In genomic region chr9:14304242-14304641, GRCh38 we compare ENCODE assay signal across 19 cellular contexts. TPM values are rescaled to one million over a fixed set of nuclear protein-coding genes. Genes with fewer than 3 reads are reported as not detected.
DNase-seq lines count a peak whose midpoint lies in the region; ATAC-seq and TF ChIP-seq lines count a peak whose summit lies in the region.
"Had no signal": no experiment of that assay in that cellular context is flagged by ENCODE, and none has a peak within 500 bp of the region (broad histone marks: within the 10 kb centered on the region; RNA-seq: fewer than 3 reads in every experiment).

No MANE protein-coding gene starts in this region.

- ATAC-seq in gastrocnemius medialis (no peak), HG03439 (IDR thresholded peaks at IDR 0.05; ENCODE audit: unreplicated experiment) (no peak)
- ATAC-seq: GM12878, Right ventricle myocardium inferior had no signal

- no peaks in the 10 kb centered on the region for H3K9me3 ChIP-seq in mammary epithelial cell (replicated peaks; ENCODE audit: insufficient read depth, low read length)
- H3K9me3 ChIP-seq in gastrocnemius medialis, result no peaks in the 10 kb centered on the region

- no peak for TF ChIP-seq POLR2A in gastrocnemius medialis (IDR thresholded peaks at IDR 0.05)

- WGBS in mammary epithelial cell (ENCODE audit: low coverage, missing lambda C conversion rate), result 0% methylated on average over 3 of the region's 3 CpGs

- peak overlapping the region; percentile 100 for H3K27ac ChIP-seq in VCaP
- H3K27ac ChIP-seq in mammary epithelial cell (ENCODE audit: insufficient read depth, low read depth, low read length), result peak overlapping the region; percentile 95
- peak overlapping the region; percentile 87 for H3K27ac ChIP-seq in layer of hippocampus (ENCODE audit: low read depth, low read length)
- peak overlapping the region; percentile 92 to 99 (median 98) for H3K27ac ChIP-seq in gastrocnemius medialis

- H3K9ac ChIP-seq in mammary epithelial cell (ENCODE audit: insufficient read depth, low read length), result peak overlapping the region; percentile 73

- H3K36me3 ChIP-seq in mammary epithelial cell (ENCODE audit: insufficient read depth, low read length) (no peaks in the 10 kb centered on the region), gastrocnemius medialis (no peaks in the 10 kb centered on the region)

- CTCF ChIA-PET in mammary epithelial cell (lab: Charles Lee; ENCODE audit: low non-redundant PET), result no interaction called here

- no peak for TF ChIP-seq CTCF in VCaP (conservative IDR thresholded peaks at IDR 0.05)
- no peak for TF ChIP-seq CTCF in mammary epithelial cell (conservative IDR thresholded peaks at IDR 0.05 in 1 of 2, IDR thresholded peaks at IDR 0.05 in 1 of 2; ENCODE audit: extremely low read depth in 1 of 2, insufficient read depth in 1 of 2, low read depth in 1 of 2, low read length in 2 of 2)
- no peak for TF ChIP-seq CTCF in gastrocnemius medialis (IDR thresholded peaks at IDR 0.05 in 4 of 5, conservative IDR thresholded peaks at IDR 0.05 in 1 of 5)

- H4K20me1 ChIP-seq in mammary epithelial cell (ENCODE audit: insufficient read depth, low read length), result no peaks in the 10 kb centered on the region

- DNase-seq in mammary epithelial cell (no peak), gastrocnemius medialis (no peak), NCI-H1436 (lab: John Stamatoyannopoulos, UW) (no peak), NCI-H526 (lab: John Stamatoyannopoulos, UW) (no peak), NCI-H524 treated with DMSO at 0.1 percent for 48 hours (lab: John Stamatoyannopoulos, UW) (no peak)
- DNase-seq: AML-193; Calu3; CD4-positive, CD25-positive, alpha-beta regulatory T cell; HCEC 1CT; NCI-H146; NCI-H2107; NCI-H226; NCI-H774 had no signal

- H3K4me1 ChIP-seq in mammary epithelial cell (ENCODE audit: insufficient read depth, low read length) (peaks cover 82% of the 10 kb centered on the region), gastrocnemius medialis (peaks cover 82 to 91% of the 10 kb centered on the region in 2 donors)

- dilution Hi-C loops in mammary epithelial cell (cut with HindIII; ENCODE audit: low sequenced_read_pairs), result loop anchor here (25.0 kb wide), 1 partner anchor 92 kb away; no protein-coding TSS in a partner anchor

- peak overlapping the region; percentile 8 to 40 (median 28) for H3K4me3 ChIP-seq in mammary epithelial cell (replicated peaks in 1 of 3; ENCODE audit: insufficient read depth in 1 of 3, low read depth in 2 of 3, low read length in 3 of 3)
- no peak overlapping the region for H3K4me3 ChIP-seq in gastrocnemius medialis
- H3K4me3 ChIP-seq: GM12878 had no signal

- intact Hi-C loops in mammary epithelial cell (cut with micrococcal nuclease) (no loop called here), gastrocnemius medialis (cut with DNase I; ENCODE audit: low total_unique reads) (loop anchor here (5.0 kb wide), 1 partner anchor 47 kb away; no protein-coding TSS in a partner anchor)

- peaks cover 96% of the 10 kb centered on the region for H3K79me2 ChIP-seq in mammary epithelial cell (ENCODE audit: insufficient read depth, low read length)

- peak overlapping the region; percentile 96 for H3K4me2 ChIP-seq in mammary epithelial cell (ENCODE audit: insufficient read depth, low read depth, low read length)

- H3K27me3 ChIP-seq in mammary epithelial cell (ENCODE audit: insufficient read depth, low read length) (no peaks in the 10 kb centered on the region), layer of hippocampus (ENCODE audit: control insufficient read depth, insufficient read depth, low read length) (no peaks in the 10 kb centered on the region), gastrocnemius medialis (no peaks in the 10 kb centered on the region)

- in situ Hi-C loops in mammary epithelial cell (cut with MboI; ENCODE audit: low sequenced_read_pairs in 2 of 2) (loop anchor here in 1 of 2 donors (10.0 kb wide), 1 partner anchor 99 kb away; no protein-coding TSS in a partner anchor), gastrocnemius medialis (cut with MboI; ENCODE audit: low sequenced_read_pairs in 4 of 4) (loop anchor here in 2 of 4 donors (10.0 to 25.0 kb wide), 2 partner anchors 49 to 292 kb away; no protein-coding TSS in a partner anchor)

- BruUV-seq in mammary epithelial cell (replicated peaks; lab: Mats Ljungman, UMichigan), result no TSS peak

- H2AFZ ChIP-seq in mammary epithelial cell (ENCODE audit: low read depth, low read length), result no peak overlapping the region

RNA-seq across cellular contexts. Expression of gene NFIB, which starts 9.7 kb away (rescaled TPM):
- total RNA-seq in mammary epithelial cell (10 to 100 TPM; 64.3 to 96.9 TPM), gastrocnemius medialis (10 to 100 TPM; 24.0 to 40.9 (median 30.6) TPM)
- polyA plus RNA-seq in mammary epithelial cell, result 37.4 TPM
- 360 TPM for polyA minus RNA-seq in mammary epithelial cell
- polyA plus RNA-seq: CD4-positive, CD25-positive, alpha-beta regulatory T cell; IgD-negative memory B cell had no signal

Comparison
In these comparisons a context has a peak if more than half of its experiments do, and no peak if none do; other contexts are left out.
1. H3K4me3 ChIP-seq: peak in mammary epithelial cell (3 of 3); none in gastrocnemius medialis (0 of 4).
2. Peak in every context shown above with its lines, with median percentiles within 50 percentile points of each other: H3K27ac ChIP-seq.